8 cellular contexts compared by ENCODE assay signal in the genomic region with DNA sequence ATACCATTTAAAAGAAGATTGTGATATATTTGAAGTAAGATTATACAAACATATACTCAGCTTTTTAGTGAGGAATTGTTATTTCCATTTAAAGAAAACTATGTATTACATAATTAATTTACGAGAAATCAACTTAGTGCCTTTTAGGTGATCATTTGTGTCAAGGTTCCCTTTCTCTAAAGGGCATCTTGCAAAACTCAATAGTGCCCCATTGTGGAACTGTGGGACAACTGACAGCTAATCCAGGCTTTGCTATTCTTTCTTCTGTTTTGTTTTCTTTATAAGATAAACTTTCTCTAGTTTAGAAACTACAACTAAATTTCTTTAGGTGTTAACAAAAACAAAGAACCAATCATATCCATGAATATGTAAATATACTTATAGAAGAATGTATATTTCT. TPM values are rescaled to one million over a fixed set of nuclear protein-coding genes. Genes with fewer than 3 reads are reported as not detected.
DNase-seq lines count a peak whose midpoint lies in the region; ATAC-seq and TF ChIP-seq lines count a peak whose summit lies in the region.

No MANE protein-coding gene starts in this region.

- H3K9me3 Mint-ChIP-seq in neural progenitor cell = peaks cover 2% of the 10 kb centered on the region

- H4K20me1 ChIP-seq in neural progenitor cell (ENCODE audit: low read depth) = no peaks in the 10 kb centered on the region

- TF ChIP-seq CTCF in GM12865 (IDR thresholded peaks at IDR 0.05; ENCODE audit: insufficient read depth, low read depth, low read length, missing control alignments) (peak; percentile 19), coronary artery (IDR thresholded peaks at IDR 0.05) (peak; percentile 37), neural progenitor cell (IDR thresholded peaks at IDR 0.05) (peak; percentile 71)

- H3K4me2 ChIP-seq in neural progenitor cell = no peak overlapping the region

- ATAC-seq in HG03159 (IDR thresholded peaks at IDR 0.05; ENCODE audit: unreplicated experiment) (no peak), HG02610 (IDR thresholded peaks at IDR 0.05; ENCODE audit: unreplicated experiment) (no peak), HG02678 (IDR thresholded peaks at IDR 0.05; ENCODE audit: unreplicated experiment) (no peak)

- H3K4me3 Mint-ChIP-seq in neural progenitor cell = no peak overlapping the region

- H3K27me3 ChIP-seq in neural progenitor cell = peaks cover 5% of the 10 kb centered on the region

- H3K36me3 ChIP-seq in neural progenitor cell = no peaks in the 10 kb centered on the region

- peaks cover 3% of the 10 kb centered on the region for H3K27me3 Mint-ChIP-seq in neural progenitor cell (ENCODE audit: insufficient read depth, low read depth)

- H3K9ac ChIP-seq in neural progenitor cell = no peak overlapping the region

- no peaks in the 10 kb centered on the region for H3K36me3 Mint-ChIP-seq in neural progenitor cell

- no peak overlapping the region for H3K4me3 ChIP-seq in GM12865 (ENCODE audit: low read depth, low read length)
- no peak overlapping the region for H3K4me3 ChIP-seq in coronary artery
- H3K4me3 ChIP-seq in neural progenitor cell = no peak overlapping the region

- DNase-seq in GM12865 (ENCODE audit: low read depth) (peak; percentile 15), NAMALWA (ENCODE audit: low spot score) (peak; percentile 39), coronary artery (ENCODE audit: low spot score) (no peak), neural progenitor cell (ENCODE audit: low spot score) (peak; percentile 62), NCI-H2107 (lab: John Stamatoyannopoulos, UW) (no peak)

- H3K27ac Mint-ChIP-seq in neural progenitor cell = no peak overlapping the region

- no peak overlapping the region for H2AFZ ChIP-seq in neural progenitor cell (replicated peaks)

- H3K79me2 ChIP-seq in neural progenitor cell (ENCODE audit: low read depth) = no peaks in the 10 kb centered on the region

- H3K27ac ChIP-seq in coronary artery (no peak overlapping the region), neural progenitor cell (no peak overlapping the region)

- H3F3A ChIP-seq in neural progenitor cell (ENCODE audit: low read depth) = peaks cover 3% of the 10 kb centered on the region

- peaks cover 4% of the 10 kb centered on the region for H3K4me1 ChIP-seq in neural progenitor cell

- H3K9me3 ChIP-seq in neural progenitor cell (ENCODE audit: low read depth) = no peaks in the 10 kb centered on the region

- H3K4me1 Mint-ChIP-seq in neural progenitor cell = peaks cover 11% of the 10 kb centered on the region

RNA-seq across cellular contexts. Expression of a gene that starts 24.3 kb away (rescaled TPM):
- not detected in 2 replicates for total RNA-seq in neural progenitor cell (ENCODE audit: low replicate concordance)

Comparison
In these comparisons a context has a peak if more than half of its experiments do, and no peak if none do; other contexts are left out.
1. DNase-seq: peak in GM12865 (single experiment), NAMALWA (single experiment) and neural progenitor cell (single experiment); none in coronary artery (single experiment) and NCI-H2107 (single experiment).
2. CTCF ChIP-seq: peak in every context shown above with its lines; median percentile 71 in neural progenitor cell; 37 in coronary artery; 19 in GM12865.